In the genomic region with DNA sequence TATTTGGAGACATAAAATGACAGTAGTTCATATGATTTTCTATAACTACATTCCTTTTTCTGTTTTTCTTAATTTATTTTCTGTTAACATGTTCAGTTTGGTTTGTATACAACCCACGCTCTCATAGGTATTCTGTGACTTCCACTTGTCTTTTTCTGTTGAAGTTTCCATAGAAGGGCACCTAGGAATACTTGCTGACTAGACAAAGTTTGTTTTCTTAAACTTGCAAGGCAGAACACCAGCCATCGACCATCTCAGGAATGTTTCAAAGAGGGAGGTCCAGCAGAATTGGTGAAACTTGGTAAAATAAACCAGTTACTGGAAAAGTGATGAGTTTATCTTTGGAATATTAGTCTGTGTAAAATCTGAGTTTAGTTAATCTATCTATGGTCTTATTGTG, we compare ENCODE assay signal across 24 cellular contexts.
DNase-seq lines count a peak whose midpoint lies in the region; ATAC-seq, FAIRE-seq and TF ChIP-seq lines count a peak whose summit lies in the region.
"Had no signal": no experiment of that assay in that cellular context is flagged by ENCODE, and none has a peak within 500 bp of the region (broad histone marks: within the 10 kb centered on the region; RNA-seq: fewer than 3 reads in every experiment).

No MANE protein-coding gene starts in this region.

- H2AFZ ChIP-seq in IMR-90 (replicated peaks; ENCODE audit: low read length, poor library complexity) (no peak overlapping the region), K562 (ENCODE audit: low read depth, low read length) (no peak overlapping the region), osteoblast (ENCODE audit: low read length) (no peak overlapping the region)

- H3K14ac ChIP-seq in IMR-90 (replicated peaks; ENCODE audit: low read depth, low read length) = no peak overlapping the region

- 5% methylated on average over 2 of the region's 2 CpGs for WGBS in A549 (ENCODE audit: missing lambda C conversion rate)
- no CpG with 5 or more reads among the region's 2 CpGs for WGBS in IMR-90 (ENCODE audit: extremely low coverage in 2 of 2, insufficient read length in 1 of 2), 2 experiments
- WGBS in K562 (ENCODE audit: insufficient coverage, low coverage, missing lambda C conversion rate) = 0% methylated on average over 2 of the region's 2 CpGs

- no peaks in the 10 kb centered on the region for H3K27me3 ChIP-seq in IMR-90 (ENCODE audit: control insufficient read depth, insufficient read depth, low read length)
- H3K27me3 ChIP-seq in K562 (ENCODE audit: control insufficient read depth in 2 of 2, insufficient read depth in 2 of 2, low read length in 2 of 2) = no peaks in the 10 kb centered on the region
- H3K27me3 ChIP-seq in osteoblast (ENCODE audit: insufficient read depth, low read length) = no peaks in the 10 kb centered on the region
- H3K27me3 ChIP-seq: BLaER1 treated with 17β-estradiol and CSF1 and Interleukin-3, amounts not matched to agents 10 nM and 100 nM had no signal

- no peaks in the 10 kb centered on the region for H3K79me2 ChIP-seq in K562 (ENCODE audit: control insufficient read depth, insufficient read depth, low read length)
- no peaks in the 10 kb centered on the region for H3K79me2 ChIP-seq in osteoblast (ENCODE audit: insufficient read depth, low read length)

- ATAC-seq in A549 (no peak), IMR-90 (ENCODE audit: low read depth) (no peak), K562 (no peak), HG03460 (IDR thresholded peaks at IDR 0.05; ENCODE audit: unreplicated experiment) (no peak), HG03159 (IDR thresholded peaks at IDR 0.05; ENCODE audit: unreplicated experiment) (no peak)
- ATAC-seq: GM12878 had no signal

- TF ChIP-seq POLR2A in A549 (IDR thresholded peaks at IDR 0.05; ENCODE audit: low read length) (no peak), IMR-90 (IDR thresholded peaks at IDR 0.05; ENCODE audit: low read depth, low read length) (no peak), K562 (conservative IDR thresholded peaks at IDR 0.05) (no peak)

- intact Hi-C loops in IMR-90 (cut with micrococcal nuclease) = no loop called here
- intact Hi-C loops in K562 (cut with micrococcal nuclease) = no loop called here

- H3K4me2 ChIP-seq in A549 (no peak overlapping the region), IMR-90 (ENCODE audit: low read depth, low read length) (no peak overlapping the region), K562 (ENCODE audit: insufficient read depth, low read length) (no peak overlapping the region), osteoblast (ENCODE audit: insufficient read depth, low read length) (no peak overlapping the region)
- H3K4me2 ChIP-seq: BLaER1 treated with 17β-estradiol and CSF1 and Interleukin-3, amounts not matched to agents 10 nM and 100 nM had no signal

- no peaks in the 10 kb centered on the region for H3K9me1 ChIP-seq in IMR-90 (ENCODE audit: insufficient read depth, low read length)
- no peaks in the 10 kb centered on the region for H3K9me1 ChIP-seq in K562 (ENCODE audit: control insufficient read depth, insufficient read depth, low read length)

- H2BK15ac ChIP-seq in IMR-90 (ENCODE audit: low read depth, low read length) = no peak overlapping the region

- H4K20me1 ChIP-seq in IMR-90 (ENCODE audit: insufficient read depth, low read length) (no peaks in the 10 kb centered on the region), K562 (replicated peaks; ENCODE audit: control insufficient read depth, insufficient read depth, low read length) (no peaks in the 10 kb centered on the region), osteoblast (ENCODE audit: insufficient read depth, low read length) (no peaks in the 10 kb centered on the region)
- H4K20me1 ChIP-seq: BLaER1 treated with 17β-estradiol and CSF1 and Interleukin-3, amounts not matched to agents 10 nM and 100 nM had no signal

- DNase-seq in A549 (ENCODE audit: low read depth in 1 of 2, low spot score in 1 of 2) (no peak), IMR-90 (no peak), K562 (ENCODE audit: extremely low read depth in 1 of 4, low spot score in 3 of 4) (no peak), osteoblast (ENCODE audit: insufficient read length, low spot score, missing footprints) (peak; percentile 4), medulla oblongata (ENCODE audit: extremely low spot score) (no peak)
- DNase-seq: 8988T; AML-193; CD4-positive, alpha-beta T cell; CD8-positive, alpha-beta memory T cell; COR-L47; DMS 273 treated with DMSO at 0.1 percent for 48 hours; DMS153; DMS53; DMS79; DND-41; EL; GDM1 had no signal

- FAIRE-seq in A549 (lab: Jason Lieb, UNC) (no peak), K562 (lab: Jason Lieb, UNC) (no peak)
- FAIRE-seq: GM12878, GM12892, GM18507 had no signal

- H2BK5ac ChIP-seq in IMR-90 (ENCODE audit: low read depth, low read length, poor library complexity, severe bottlenecking) = no peak overlapping the region

- H3K9me3 ChIP-seq in A549 = no peaks in the 10 kb centered on the region; the same call in 2 of the 3 replicates
- H3K9me3 ChIP-seq in IMR-90 (ENCODE audit: control insufficient read depth, insufficient read depth, low read length) = no peaks in the 10 kb centered on the region; the same call in 1 of the 2 replicates
- H3K9me3 ChIP-seq in K562 (replicated peaks; ENCODE audit: control insufficient read depth, insufficient read depth, low read depth, low read length) = no peaks in the 10 kb centered on the region
- H3K9me3 ChIP-seq in osteoblast (ENCODE audit: low read depth, low read length) = no peaks in the 10 kb centered on the region
- H3K9me3 ChIP-seq: BLaER1 treated with 17β-estradiol and CSF1 and Interleukin-3, amounts not matched to agents 10 nM and 100 nM had no signal

- TF ChIP-seq CTCF in A549 (IDR thresholded peaks at IDR 0.05) (no peak), IMR-90 (conservative IDR thresholded peaks at IDR 0.05; ENCODE audit: low read depth, low read length) (no peak), K562 (IDR thresholded peaks at IDR 0.05 in 2 of 3, conservative IDR thresholded peaks at IDR 0.05 in 1 of 3; ENCODE audit: insufficient read depth in 2 of 3, low read depth in 1 of 3, low read length in 3 of 3) (no peak), osteoblast (IDR thresholded peaks at IDR 0.05; ENCODE audit: extremely low read depth, low read depth, low read length) (no peak)

- H3K4me1 ChIP-seq in A549 = no peaks in the 10 kb centered on the region
- no peaks in the 10 kb centered on the region for H3K4me1 ChIP-seq in IMR-90 (ENCODE audit: control insufficient read depth, insufficient read depth, low read length)
- no peaks in the 10 kb centered on the region for H3K4me1 ChIP-seq in K562 (replicated peaks in 1 of 2; ENCODE audit: control insufficient read depth in 2 of 2, insufficient read depth in 2 of 2, low read length in 2 of 2)
- no peaks in the 10 kb centered on the region for H3K4me1 ChIP-seq in osteoblast (ENCODE audit: insufficient read depth, low read length)
- H3K4me1 ChIP-seq: BLaER1 treated with 17β-estradiol and CSF1 and Interleukin-3, amounts not matched to agents 10 nM and 100 nM had no signal

- no peak for TF ChIP-seq RAD21 in A549 (conservative IDR thresholded peaks at IDR 0.05 in 1 of 2, IDR thresholded peaks at IDR 0.05 in 1 of 2)
- TF ChIP-seq RAD21 in IMR-90 (IDR thresholded peaks at IDR 0.05; ENCODE audit: low read length) = no peak
- TF ChIP-seq RAD21 in K562 (CRISPR knock-in tag; conservative IDR thresholded peaks at IDR 0.05 in 1 of 2, IDR thresholded peaks at IDR 0.05 in 1 of 2) = no peak

- H4K8ac ChIP-seq in IMR-90 (ENCODE audit: low read depth in 2 of 2, low read length in 2 of 2) = no peak overlapping the region

- no TSS peak for BruUV-seq in IMR-90 (replicated peaks; lab: Mats Ljungman, UMichigan)
- BruUV-seq in K562 (replicated peaks; lab: Mats Ljungman, UMichigan) = no TSS peak

- no peak overlapping the region for H3K18ac ChIP-seq in IMR-90 (ENCODE audit: low read depth, low read length)

- H3K9ac ChIP-seq in IMR-90 (ENCODE audit: low read depth, low read length) (no peak overlapping the region), K562 (ENCODE audit: insufficient read depth in 1 of 2, low read depth in 2 of 2, low read length in 2 of 2) (no peak overlapping the region)
- H3K9ac ChIP-seq: BLaER1 treated with 17β-estradiol and CSF1 and Interleukin-3, amounts not matched to agents 10 nM and 100 nM had no signal

- H2AK5ac ChIP-seq in IMR-90 (ENCODE audit: low read depth, low read length) = no peak overlapping the region

- H3K4me3 ChIP-seq in A549 = no peak overlapping the region
- H3K4me3 ChIP-seq in IMR-90 (ENCODE audit: insufficient read depth, low read depth, low read length) = no peak overlapping the region
- H3K4me3 ChIP-seq in K562 = no peak overlapping the region
- no peak overlapping the region for H3K4me3 ChIP-seq in osteoblast (ENCODE audit: insufficient read depth, low read length)
- H3K4me3 ChIP-seq: BLaER1 treated with 17β-estradiol and CSF1 and Interleukin-3, amounts not matched to agents 10 nM and 100 nM; GM12878 had no signal

- dilution Hi-C loops in IMR-90 (cut with HindIII; ENCODE audit: low sequenced_read_pairs, unreplicated experiment) = no loop called here

- H3K4ac ChIP-seq in IMR-90 (ENCODE audit: low read depth, low read length) = no peak overlapping the region

- H2AK9ac ChIP-seq in IMR-90 (replicated peaks; ENCODE audit: low read depth, low read length, poor library complexity) = no peak overlapping the region

- H3K27ac ChIP-seq in A549 (no peak overlapping the region), IMR-90 (ENCODE audit: insufficient read depth, low read length) (no peak overlapping the region), K562 (ENCODE audit: extremely low read depth, low read depth, low read length) (no peak overlapping the region), osteoblast (ENCODE audit: low read depth, low read length) (no peak overlapping the region)
- H3K27ac ChIP-seq: BLaER1 treated with 17β-estradiol and CSF1 and Interleukin-3, amounts not matched to agents 10 nM and 100 nM; C4-2B had no signal

- H3K36me3 ChIP-seq in IMR-90 (ENCODE audit: control insufficient read depth, insufficient read depth, low read length) (no peaks in the 10 kb centered on the region), K562 (ENCODE audit: control insufficient read depth, insufficient read depth, low read length) (no peaks in the 10 kb centered on the region), osteoblast (ENCODE audit: insufficient read depth, low read length) (no peaks in the 10 kb centered on the region)
- H3K36me3 ChIP-seq: BLaER1 treated with 17β-estradiol and CSF1 and Interleukin-3, amounts not matched to agents 10 nM and 100 nM had no signal

- TF ChIP-seq EP300 in A549 (IDR thresholded peaks at IDR 0.05) = no peak
- TF ChIP-seq EP300 in K562 (IDR thresholded peaks at IDR 0.05; ENCODE audit: low read length) = no peak

- no peak overlapping the region for H2BK120ac ChIP-seq in IMR-90 (ENCODE audit: low read depth, low read length)

- POLR2A ChIA-PET in A549 (lab: Yijun Ruan, JAX) = no interaction called here
- POLR2A ChIA-PET in IMR-90 (lab: Charles Lee; ENCODE audit: unreplicated experiment) = no interaction called here
- POLR2A ChIA-PET in K562 (lab: Yijun Ruan, JAX) = no interaction called here

- H2BK20ac ChIP-seq in IMR-90 (ENCODE audit: low read depth, low read length) = no peak overlapping the region

- in situ Hi-C loops in IMR-90 (cut with MboI; ENCODE audit: low sequenced_read_pairs) (no loop called here), K562 (cut with MboI) (no loop called here)

- H3K79me1 ChIP-seq in IMR-90 (ENCODE audit: low read depth in 1 of 2, low read length in 2 of 2) = no peaks in the 10 kb centered on the region

- no peak overlapping the region for H3K56ac ChIP-seq in IMR-90 (ENCODE audit: extremely low read depth, insufficient read depth, low read length)

- CTCF ChIA-PET in A549 (lab: Yijun Ruan, JAX) (no interaction called here), IMR-90 (lab: Yijun Ruan, JAX) (no interaction called here), K562 (lab: Yijun Ruan, JAX; ENCODE audit: low intra/inter-chr PET ratio) (no interaction called here)

- no peak overlapping the region for H4K5ac ChIP-seq in IMR-90 (ENCODE audit: low read depth, low read length)

- H3K23ac ChIP-seq in IMR-90 (ENCODE audit: low read depth, low read length) = no peak overlapping the region

- no peak overlapping the region for H4K91ac ChIP-seq in IMR-90 (ENCODE audit: insufficient read depth, low read depth, low read length)
